In the genomic region with DNA sequence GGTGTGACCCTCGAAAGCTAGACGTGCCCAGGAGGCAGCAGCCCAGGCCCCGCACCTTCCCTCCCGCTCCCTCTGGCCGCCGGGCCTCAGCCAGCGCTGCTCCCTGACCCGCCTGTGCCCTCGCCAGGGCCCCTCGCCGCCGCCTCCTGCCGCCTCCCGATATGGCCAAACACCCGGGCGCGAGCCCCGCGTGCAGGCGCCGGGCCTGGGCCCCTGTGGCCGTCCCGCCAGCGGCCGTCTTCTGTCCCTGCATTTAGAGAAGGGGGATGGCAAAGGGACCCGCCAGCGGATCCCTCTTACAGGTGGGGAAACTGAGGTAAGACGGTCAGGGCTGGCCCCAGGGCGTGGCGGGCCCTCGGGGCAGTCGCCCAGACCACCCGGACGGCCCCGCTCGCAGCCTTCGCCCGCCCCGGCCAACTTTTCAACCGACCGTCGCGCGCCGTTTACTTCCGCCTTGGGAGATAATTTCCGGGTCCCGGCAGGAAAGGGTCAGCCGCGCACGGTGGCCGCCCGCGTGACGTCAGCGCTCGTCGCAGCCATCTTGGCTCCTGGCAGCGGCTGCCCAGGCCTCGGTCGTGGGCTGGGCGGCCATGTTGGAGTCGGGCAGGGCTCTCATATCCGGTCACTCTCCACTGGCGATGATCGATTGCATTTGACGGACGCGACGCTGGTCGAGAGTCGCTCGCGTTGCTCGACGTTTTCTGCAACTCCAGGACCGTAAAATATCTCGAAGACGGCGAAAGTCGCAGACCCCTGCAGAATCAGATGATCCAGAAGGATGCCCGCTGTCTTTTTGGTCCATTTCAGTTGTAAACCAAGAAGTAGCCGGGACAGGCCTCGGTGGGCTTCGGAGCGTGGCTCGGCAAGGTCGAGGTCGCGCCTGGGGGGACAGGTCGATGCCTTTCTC, we compare ENCODE assay signal across 8 cellular contexts. TPM values are rescaled to one million over a fixed set of nuclear protein-coding genes. Genes with fewer than 3 reads are reported as not detected.
A peak's percentile ranks its signal among the peaks of the same experiment; 100 is the strongest.
DNase-seq lines count a peak whose midpoint lies in the region; ATAC-seq and FAIRE-seq lines count a peak whose summit lies in the region.

No MANE protein-coding gene starts in this region.

- H3K4me3 ChIP-seq in mesodermal cell (ENCODE audit: extremely low read depth, insufficient read depth, low read length, poor library complexity, severe bottlenecking), result peak overlapping the region; percentile 56

- H3K9me3 ChIP-seq in mesodermal cell (ENCODE audit: control insufficient read depth, low read length), result no peaks in the 10 kb centered on the region

- WGBS in mesodermal cell (ENCODE audit: insufficient coverage in 2 of 2), 2 experiments, result 50 to 60% methylated on average over 82 to 91 of the region's 91 CpGs

- DNase-seq in CD1c-positive myeloid dendritic cell (ENCODE audit: extremely low spot score) (peak; percentile 94), NOMO-1 treated with dmso at 0.1 percent for 144 hours (lab: John Stamatoyannopoulos, UW; ENCODE audit: unreplicated experiment) (peak; percentile 90)
- DNase-seq in activated CD8-positive, alpha-beta memory T cell treated with anti-CD3 and anti-CD28 coated beads, Interleukin-2, amount 50 U/mL, for 24 hours (ENCODE audit: extremely low read depth), result peak; percentile 63
- peak; percentile 51 for DNase-seq in stimulated activated CD8-positive, alpha-beta memory T cell treated with anti-CD3 and anti-CD28 coated beads, Interleukin-15, amount 100 ng/mL, for 1 hour (ENCODE audit: low read depth)

- peak; percentile 92 for ATAC-seq in GM19397 (IDR thresholded peaks at IDR 0.05; ENCODE audit: unreplicated experiment)
- peak; percentile 90 for ATAC-seq in HG03571 (IDR thresholded peaks at IDR 0.05; ENCODE audit: unreplicated experiment)

- no peaks in the 10 kb centered on the region for H3K36me3 ChIP-seq in mesodermal cell (ENCODE audit: control insufficient read depth, insufficient read depth, low read length)

- peak overlapping the region; percentile 66 for H3K27ac ChIP-seq in mesodermal cell (ENCODE audit: low read depth, low read length, severe bottlenecking)

- peak; percentile 90 for FAIRE-seq in endometrium (lab: Jason Lieb, UNC)

- no peaks in the 10 kb centered on the region for H3K4me1 ChIP-seq in mesodermal cell (ENCODE audit: control insufficient read depth, insufficient read depth, low read length, poor library complexity, severe bottlenecking)

RNA-seq across cellular contexts. Expression of a gene that starts 7.1 kb away (rescaled TPM):
- polyA plus RNA-seq in mesodermal cell (2013, experiment 1 of 2), result not detected
- polyA plus RNA-seq in mesodermal cell (2013, experiment 2 of 2), result not detected

RNA-seq across cellular contexts. Expression of a gene that starts 19.2 kb away (rescaled TPM):
- polyA plus RNA-seq in mesodermal cell (2013, experiment 1 of 2), result 36.2 TPM
- 36.7 TPM for polyA plus RNA-seq in mesodermal cell (2013, experiment 2 of 2)

RNA-seq across cellular contexts. Expression of a gene that starts 19.4 kb away (rescaled TPM):
- polyA plus RNA-seq in mesodermal cell (2013, experiment 1 of 2), result 16.5 TPM
- 14.0 TPM for polyA plus RNA-seq in mesodermal cell (2013, experiment 2 of 2)

RNA-seq across cellular contexts. Expression of a gene that starts 47.1 kb away (rescaled TPM):
- polyA plus RNA-seq in mesodermal cell (2013, experiment 1 of 2), result not detected
- polyA plus RNA-seq in mesodermal cell (2013, experiment 2 of 2), result not detected

Comparison
In these comparisons a context has a peak if more than half of its experiments do, and no peak if none do; other contexts are left out.
1. Peak in every context shown above with its lines: DNase-seq, ATAC-seq, H3K4me3 ChIP-seq and H3K27ac ChIP-seq.